ENCODE assay signal across 32 cellular contexts in genomic region chr5:155773680-155774079, GRCh38.
A peak's percentile ranks its signal among the peaks of the same experiment; 100 is the strongest.
DNase-seq lines count a peak whose midpoint lies in the region; ATAC-seq and TF ChIP-seq lines count a peak whose summit lies in the region.
"Had no signal": no experiment of that assay in that cellular context is flagged by ENCODE, and none has a peak within 500 bp of the region (broad histone marks: within the 10 kb centered on the region; RNA-seq: fewer than 3 reads in every experiment).

No MANE protein-coding gene starts in this region.

- H3K9me3 Mint-ChIP-seq in activated CD8-positive, alpha-beta memory T cell treated with anti-CD3 and anti-CD28 coated beads, Interleukin-2, amount 10 ng/mL, durations not matched to agents 7 days and 5 days (ENCODE audit: low read depth) = no peaks in the 10 kb centered on the region
- H3K9me3 Mint-ChIP-seq in central memory CD8-positive, alpha-beta T cell = no peaks in the 10 kb centered on the region
- H3K9me3 Mint-ChIP-seq in stimulated activated effector memory CD8-positive, alpha-beta T cell treated with anti-CD3 and anti-CD28 coated beads, Interleukin-12 subunit alpha, Interleukin-12 subunit beta, amount 100 ng/mL, for 72 hours = no peaks in the 10 kb centered on the region
- H3K9me3 Mint-ChIP-seq: activated naive CD8-positive, alpha-beta T cell treated with anti-CD3 and anti-CD28 coated beads, Interleukin-2, amount 10 ng/mL, durations not matched to agents 7 days and 5 days; activated T-helper 17 cell treated with anti-CD3 and anti-CD28 coated beads, Interleukin-2, amount 50 U/mL, for 72 hours; CD4-positive, alpha-beta T cell; stimulated activated naive CD8-positive, alpha-beta T cell treated with anti-CD3 and anti-CD28 coated beads, Interleukin-15, Interleukin-2, amounts not matched to agents 100 ng/mL and 50 ng/mL, for 24 hours had no signal

- no peak overlapping the region for H3K27ac ChIP-seq in tibial artery
- H3K27ac ChIP-seq: A549, ascending aorta, colonic mucosa, gastroesophageal sphincter, skin epidermis, testis, VCaP had no signal

- H3K36me3 ChIP-seq in tibial artery = no peaks in the 10 kb centered on the region
- H3K36me3 ChIP-seq: ascending aorta, colonic mucosa, gastroesophageal sphincter had no signal

- ATAC-seq in activated CD8-positive, alpha-beta memory T cell treated with anti-CD3 and anti-CD28 coated beads, Interleukin-2, amount 10 ng/mL, durations not matched to agents 7 days and 5 days = peak; percentile 64
- ATAC-seq in central memory CD8-positive, alpha-beta T cell (replicated peaks; ENCODE audit: extremely low read depth, poor library complexity, severe bottlenecking) = peak; percentile 97
- ATAC-seq in stimulated activated effector memory CD8-positive, alpha-beta T cell treated with anti-CD3 and anti-CD28 coated beads, Interleukin-12 subunit alpha, Interleukin-12 subunit beta, amount 100 ng/mL, for 72 hours = peak; percentile 92
- ATAC-seq: A549; activated T-helper 17 cell treated with anti-CD3 and anti-CD28 coated beads, Interleukin-2, amount 50 U/mL, for 72 hours; gastroesophageal sphincter; left colon had no signal

- no peaks in the 10 kb centered on the region for H3K4me1 ChIP-seq in tibial artery
- H3K4me1 ChIP-seq: A549, ascending aorta, colonic mucosa, gastroesophageal sphincter, testis had no signal

- H3K9me3 ChIP-seq in tibial artery = no peaks in the 10 kb centered on the region
- H3K9me3 ChIP-seq: A549, ascending aorta, colonic mucosa, gastroesophageal sphincter, testis had no signal

- peaks cover 3% of the 10 kb centered on the region for H3K4me1 Mint-ChIP-seq in activated CD8-positive, alpha-beta memory T cell treated with anti-CD3 and anti-CD28 coated beads, Interleukin-2, amount 10 ng/mL, durations not matched to agents 7 days and 5 days
- H3K4me1 Mint-ChIP-seq in central memory CD8-positive, alpha-beta T cell = peaks cover 56% of the 10 kb centered on the region
- peaks cover 19% of the 10 kb centered on the region for H3K4me1 Mint-ChIP-seq in stimulated activated effector memory CD8-positive, alpha-beta T cell treated with anti-CD3 and anti-CD28 coated beads, Interleukin-12 subunit alpha, Interleukin-12 subunit beta, amount 100 ng/mL, for 72 hours
- H3K4me1 Mint-ChIP-seq: activated T-helper 17 cell treated with anti-CD3 and anti-CD28 coated beads, Interleukin-2, amount 50 U/mL, for 72 hours; IgD-negative memory B cell; nephron progenitor cell had no signal

- CTCF ChIA-PET in activated CD8-positive, alpha-beta memory T cell treated with anti-CD3 and anti-CD28 coated beads, Interleukin-2, amount 10 ng/mL, durations not matched to agents 7 days and 5 days (lab: Charles Lee) = no interaction called here

- no peak for TF ChIP-seq CTCF in tibial artery (IDR thresholded peaks at IDR 0.05)

- H3K27me3 ChIP-seq in tibial artery = no peaks in the 10 kb centered on the region
- H3K27me3 ChIP-seq: ascending aorta, colonic mucosa, gastroesophageal sphincter, testis had no signal

- no peaks in the 10 kb centered on the region for H3K36me3 Mint-ChIP-seq in activated CD8-positive, alpha-beta memory T cell treated with anti-CD3 and anti-CD28 coated beads, Interleukin-2, amount 10 ng/mL, durations not matched to agents 7 days and 5 days
- H3K36me3 Mint-ChIP-seq in central memory CD8-positive, alpha-beta T cell (ENCODE audit: insufficient read depth) = peaks cover 3% of the 10 kb centered on the region
- no peaks in the 10 kb centered on the region for H3K36me3 Mint-ChIP-seq in stimulated activated effector memory CD8-positive, alpha-beta T cell treated with anti-CD3 and anti-CD28 coated beads, Interleukin-12 subunit alpha, Interleukin-12 subunit beta, amount 100 ng/mL, for 72 hours
- H3K36me3 Mint-ChIP-seq: activated naive CD8-positive, alpha-beta T cell treated with anti-CD3 and anti-CD28 coated beads, Interleukin-2, amount 10 ng/mL, durations not matched to agents 7 days and 5 days had no signal

- no peaks in the 10 kb centered on the region for H3K27me3 Mint-ChIP-seq in activated CD8-positive, alpha-beta memory T cell treated with anti-CD3 and anti-CD28 coated beads, Interleukin-2, amount 10 ng/mL, durations not matched to agents 7 days and 5 days
- H3K27me3 Mint-ChIP-seq in central memory CD8-positive, alpha-beta T cell = no peaks in the 10 kb centered on the region
- H3K27me3 Mint-ChIP-seq: activated naive CD8-positive, alpha-beta T cell treated with anti-CD3 and anti-CD28 coated beads, Interleukin-2, amount 10 ng/mL, durations not matched to agents 7 days and 5 days; stimulated activated naive CD8-positive, alpha-beta T cell treated with anti-CD3 and anti-CD28 coated beads, Interleukin-15, Interleukin-2, amounts not matched to agents 100 ng/mL and 50 ng/mL, for 24 hours had no signal

- H3K27ac Mint-ChIP-seq in activated CD8-positive, alpha-beta memory T cell treated with anti-CD3 and anti-CD28 coated beads, Interleukin-2, amount 10 ng/mL, durations not matched to agents 7 days and 5 days = no peak overlapping the region
- H3K27ac Mint-ChIP-seq in central memory CD8-positive, alpha-beta T cell (ENCODE audit: low read depth) = peak overlapping the region; percentile 61
- H3K27ac Mint-ChIP-seq in stimulated activated effector memory CD8-positive, alpha-beta T cell treated with anti-CD3 and anti-CD28 coated beads, Interleukin-12 subunit alpha, Interleukin-12 subunit beta, amount 100 ng/mL, for 72 hours = peak overlapping the region; percentile 2
- H3K27ac Mint-ChIP-seq: activated naive CD8-positive, alpha-beta T cell treated with anti-CD3 and anti-CD28 coated beads, Interleukin-2, amount 10 ng/mL, durations not matched to agents 7 days and 5 days; activated T-helper 17 cell treated with anti-CD3 and anti-CD28 coated beads, Interleukin-2, amount 50 U/mL, for 72 hours; CD4-positive, alpha-beta T cell; IgD-negative memory B cell; nephron progenitor cell; stimulated activated naive CD8-positive, alpha-beta T cell treated with anti-CD3 and anti-CD28 coated beads, Interleukin-15, Interleukin-2, amounts not matched to agents 100 ng/mL and 50 ng/mL, for 24 hours had no signal

- intact Hi-C loops in tibial artery (cut with DNase I; ENCODE audit: low total_unique reads) = no loop called here

- no peak overlapping the region for H3K4me3 ChIP-seq in tibial artery
- H3K4me3 ChIP-seq: A549, ascending aorta, colonic mucosa, gastroesophageal sphincter, skin epidermis, testis had no signal

- DNase-seq in activated CD8-positive, alpha-beta memory T cell treated with anti-CD3 and anti-CD28 coated beads, Interleukin-2, amount 10 ng/mL, durations not matched to agents 7 days and 5 days = peak; percentile 46
- no peak for DNase-seq in activated CD8-positive, alpha-beta memory T cell treated with anti-CD3 and anti-CD28 coated beads for 24 hours
- DNase-seq in HT1080 (ENCODE audit: low read depth) = peak; percentile 5
- peak in 1 of 2 donors; percentile 50 for DNase-seq in central memory CD8-positive, alpha-beta T cell (ENCODE audit: low spot score in 2 of 2)
- no peak for DNase-seq in stimulated activated effector memory CD8-positive, alpha-beta T cell treated with anti-CD3 and anti-CD28 coated beads, Interleukin-12 subunit alpha, Interleukin-12 subunit beta, amount 100 ng/mL, for 72 hours (ENCODE audit: low spot score in 2 of 2)
- no peak for DNase-seq in inferior parietal cortex (ENCODE audit: extremely low spot score)
- no peak for DNase-seq in tibial artery
- DNase-seq in islet precursor cell = no peak
- DNase-seq: activated CD4-positive, alpha-beta T cell treated with anti-CD3 and anti-CD28 coated beads for 48 hours; activated naive CD8-positive, alpha-beta T cell treated with anti-CD3 and anti-CD28 coated beads, Interleukin-2, amount 10 ng/mL, durations not matched to agents 7 days and 5 days; AML-193; CD4-positive, alpha-beta T cell; colonic mucosa; effector CD4-positive, alpha-beta T cell; EL; HCEC 1CT; left colon; NCI-H1436 treated with DMSO at 0.1 percent for 48 hours; NCI-H2107; NCI-H345; nephron progenitor cell; SHP77 treated with DMSO at 0.1 percent for 48 hours; T1000; testis had no signal

- H3K4me3 Mint-ChIP-seq in activated CD8-positive, alpha-beta memory T cell treated with anti-CD3 and anti-CD28 coated beads, Interleukin-2, amount 10 ng/mL, durations not matched to agents 7 days and 5 days = no peak overlapping the region
- H3K4me3 Mint-ChIP-seq in central memory CD8-positive, alpha-beta T cell = peak overlapping the region; percentile 26
- H3K4me3 Mint-ChIP-seq in stimulated activated effector memory CD8-positive, alpha-beta T cell treated with anti-CD3 and anti-CD28 coated beads, Interleukin-12 subunit alpha, Interleukin-12 subunit beta, amount 100 ng/mL, for 72 hours = no peak overlapping the region
- H3K4me3 Mint-ChIP-seq: activated naive CD8-positive, alpha-beta T cell treated with anti-CD3 and anti-CD28 coated beads, Interleukin-2, amount 10 ng/mL, durations not matched to agents 7 days and 5 days; activated T-helper 17 cell treated with anti-CD3 and anti-CD28 coated beads, Interleukin-2, amount 50 U/mL, for 72 hours; CD4-positive, alpha-beta T cell; IgD-negative memory B cell; nephron progenitor cell; stimulated activated naive CD8-positive, alpha-beta T cell treated with anti-CD3 and anti-CD28 coated beads, Interleukin-15, Interleukin-2, amounts not matched to agents 100 ng/mL and 50 ng/mL, for 24 hours had no signal

Comparison
In these comparisons a context has a peak if more than half of its experiments do, and no peak if none do; other contexts are left out.
1. DNase-seq: peak in activated CD8-positive, alpha-beta memory T cell treated with anti-CD3 and anti-CD28 coated beads, Interleukin-2, amount 10 ng/mL, durations not matched to agents 7 days and 5 days (single experiment) and HT1080 (single experiment); none in activated CD8-positive, alpha-beta memory T cell treated with anti-CD3 and anti-CD28 coated beads for 24 hours (single experiment), stimulated activated effector memory CD8-positive, alpha-beta T cell treated with anti-CD3 and anti-CD28 coated beads, Interleukin-12 subunit alpha, Interleukin-12 subunit beta, amount 100 ng/mL, for 72 hours (0 of 2), inferior parietal cortex (single experiment), tibial artery (0 of 2) and islet precursor cell (single experiment).
2. Peak in every context shown above with its lines, with median percentiles within 50 percentile points of each other: ATAC-seq.